In the genomic region with DNA sequence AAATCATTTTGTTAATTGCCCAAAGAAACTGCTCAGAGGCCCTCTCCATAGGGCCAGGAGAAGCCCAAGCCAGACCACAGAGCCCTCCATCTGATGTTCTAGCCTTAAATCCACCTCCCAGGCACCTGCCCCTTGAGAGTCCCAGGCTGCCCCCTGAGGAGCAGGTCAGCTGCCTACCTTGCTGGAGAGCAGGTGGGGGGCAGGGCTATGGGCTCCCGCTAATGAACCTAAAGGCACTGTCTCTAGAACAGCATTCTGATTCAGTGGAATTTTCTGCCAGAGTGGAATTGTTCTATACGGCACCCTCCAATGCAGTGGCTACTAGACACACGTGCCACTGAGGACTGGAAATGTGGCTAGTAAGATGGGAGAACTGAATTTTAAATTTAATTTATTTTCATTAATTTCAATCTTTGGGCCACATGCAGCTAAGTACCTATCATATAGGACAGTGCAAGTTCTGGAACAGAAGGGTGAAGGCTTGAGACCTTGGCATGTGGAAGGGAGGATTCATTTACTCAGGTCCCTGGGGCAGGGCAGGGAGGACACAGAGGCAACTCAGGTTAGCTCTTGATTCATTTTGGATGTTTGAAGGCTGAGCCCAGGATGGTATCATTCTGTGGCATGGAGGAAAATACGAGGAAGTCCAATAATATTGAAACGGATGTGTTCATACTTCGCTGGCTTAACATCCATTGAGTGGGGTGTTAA, we compare ENCODE assay signal across 8 cellular contexts. TPM values are rescaled to one million over a fixed set of nuclear protein-coding genes. Genes with fewer than 3 reads are reported as not detected.
DNase-seq lines count a peak whose midpoint lies in the region; TF ChIP-seq lines count a peak whose summit lies in the region.

No MANE protein-coding gene starts in this region.

- peaks cover 22% of the 10 kb centered on the region for H3K4me1 Mint-ChIP-seq in activated naive CD8-positive, alpha-beta T cell (ENCODE audit: low read depth)
- H3K4me1 Mint-ChIP-seq in activated naive CD8-positive, alpha-beta T cell treated with anti-CD3 and anti-CD28 coated beads for 36 hours = peaks cover 15% of the 10 kb centered on the region

- H3K36me3 ChIP-seq in muscle layer of colon (ENCODE audit: insufficient read depth, low read length) (peaks cover 90% of the 10 kb centered on the region), transverse colon (peaks cover 0 to 13% (median 6%) of the 10 kb centered on the region in 4 donors)

- no peaks in the 10 kb centered on the region for H3K27me3 ChIP-seq in dorsolateral prefrontal cortex
- H3K27me3 ChIP-seq in muscle layer of colon (ENCODE audit: control insufficient read depth in 1 of 2, insufficient read depth in 2 of 2, low read length in 2 of 2) = no peaks in the 10 kb centered on the region
- H3K27me3 ChIP-seq in transverse colon = no peaks in the 10 kb centered on the region

- DNase-seq in activated naive CD8-positive, alpha-beta T cell treated with anti-CD3 and anti-CD28 coated beads for 36 hours = no peak
- DNase-seq in dorsolateral prefrontal cortex (peak in 3 of 10 donors; percentile 2 to 18 (median 8)), transverse colon (no peak), erythroblast (lab: John Stamatoyannopoulos, UW) (no peak)
- DNase-seq in stimulated activated naive CD4-positive, alpha-beta T cell (lab: John Stamatoyannopoulos, UW) = no peak
- no peak for DNase-seq in effector CD8-positive, alpha-beta T cell (lab: John Stamatoyannopoulos, UW)

- peak overlapping the region; percentile 72 for H3K4me3 Mint-ChIP-seq in activated naive CD8-positive, alpha-beta T cell
- H3K4me3 Mint-ChIP-seq in activated naive CD8-positive, alpha-beta T cell treated with anti-CD3 and anti-CD28 coated beads for 36 hours = no peak overlapping the region

- H3K9me3 ChIP-seq in muscle layer of colon (ENCODE audit: low read length) (no peaks in the 10 kb centered on the region), transverse colon (no peaks in the 10 kb centered on the region)

- H3K4me1 ChIP-seq in muscle layer of colon (ENCODE audit: insufficient read depth, low read length) = peaks cover 90% of the 10 kb centered on the region
- peaks cover 33 to 71% (median 45%) of the 10 kb centered on the region in 4 donors for H3K4me1 ChIP-seq in transverse colon

- TF ChIP-seq CTCF in dorsolateral prefrontal cortex (IDR thresholded peaks at IDR 0.05 in 54 of 56, conservative IDR thresholded peaks at IDR 0.05 in 2 of 56; ENCODE audit: low read depth in 1 of 56, partially characterized antibody in 56 of 56) = no peak
- TF ChIP-seq CTCF in transverse colon (IDR thresholded peaks at IDR 0.05) = no peak

- H3K9me3 Mint-ChIP-seq in activated naive CD8-positive, alpha-beta T cell (ENCODE audit: low read depth) = no peaks in the 10 kb centered on the region
- H3K9me3 Mint-ChIP-seq in activated naive CD8-positive, alpha-beta T cell treated with anti-CD3 and anti-CD28 coated beads for 36 hours = no peaks in the 10 kb centered on the region

- peaks cover 3% of the 10 kb centered on the region for H3K27me3 Mint-ChIP-seq in activated naive CD8-positive, alpha-beta T cell
- H3K27me3 Mint-ChIP-seq in activated naive CD8-positive, alpha-beta T cell treated with anti-CD3 and anti-CD28 coated beads for 36 hours = peaks cover 10% of the 10 kb centered on the region

- H3K36me3 Mint-ChIP-seq in activated naive CD8-positive, alpha-beta T cell = no peaks in the 10 kb centered on the region
- no peaks in the 10 kb centered on the region for H3K36me3 Mint-ChIP-seq in activated naive CD8-positive, alpha-beta T cell treated with anti-CD3 and anti-CD28 coated beads for 36 hours

- no peak overlapping the region for H3K9ac ChIP-seq in muscle layer of colon (ENCODE audit: low read length)

- no peak for TF ChIP-seq POLR2A in transverse colon (IDR thresholded peaks at IDR 0.05)
- TF ChIP-seq POLR2A in erythroblast (IDR thresholded peaks at IDR 0.05; ENCODE audit: low read length) = no peak

- H3K4me3 ChIP-seq in dorsolateral prefrontal cortex (peak overlapping the region in 5 of 59 donors; percentile 50 to 60 (median 58)), muscle layer of colon (ENCODE audit: low read depth in 1 of 2, low read length in 2 of 2) (no peak overlapping the region), transverse colon (no peak overlapping the region)

- no peak for TF ChIP-seq EP300 in transverse colon (IDR thresholded peaks at IDR 0.05; ENCODE audit: low read depth)

- H3K27ac Mint-ChIP-seq in activated naive CD8-positive, alpha-beta T cell = no peak overlapping the region
- no peak overlapping the region for H3K27ac Mint-ChIP-seq in activated naive CD8-positive, alpha-beta T cell treated with anti-CD3 and anti-CD28 coated beads for 36 hours

- H3K27ac ChIP-seq in dorsolateral prefrontal cortex (peak overlapping the region; percentile 80 to 100 (median 100)), muscle layer of colon (ENCODE audit: low read depth, low read length) (peak overlapping the region; percentile 88), transverse colon (peak overlapping the region; percentile 76 to 99 (median 96))

- WGBS in transverse colon (ENCODE audit: low coverage in 1 of 2), 2 donors = 85% methylated on average over 6 of the region's 6 CpGs; no CpG with 5 or more reads in 1 of the 2 donors

- in situ Hi-C loops in transverse colon (cut with MboI; ENCODE audit: low pct_ligation_motif_present in 1 of 4, low pct_unique_long_range_greater_than_20kb in 1 of 4, low sequenced_read_pairs in 3 of 4) = loop anchor here in 1 of 4 donors (10.0 kb wide), 1 partner anchor 48 kb away; no protein-coding TSS in a partner anchor

- intact Hi-C loops in dorsolateral prefrontal cortex (cut with DNase I) = no loop called here
- intact Hi-C loops in transverse colon (cut with DNase I; ENCODE audit: low total_unique reads) = no loop called here

RNA-seq across cellular contexts. Expression of a gene that starts 11.4 kb away (rescaled TPM):
- total RNA-seq in activated naive CD8-positive, alpha-beta T cell treated with anti-CD3 and anti-CD28 coated beads for 36 hours = not detected
- 100 to 1,000 TPM in 24 of 120 experiments, 10 to 100 TPM in 96; 43.1 to 220 (median 75.3) TPM for total RNA-seq in dorsolateral prefrontal cortex
- total RNA-seq in transverse colon = 10 to 100 TPM; 14.5 to 50.9 (median 23.8) TPM

Comparison
In these comparisons a context has a peak if more than half of its experiments do, and no peak if none do; other contexts are left out.
1. RNA of a gene that starts 11.4 kb away (total RNA-seq): 43.1 to 220 TPM in dorsolateral prefrontal cortex and 14.5 to 50.9 TPM in transverse colon; not detected in activated naive CD8-positive, alpha-beta T cell treated with anti-CD3 and anti-CD28 coated beads for 36 hours; every median in the first group is over 10 times any median in the second.
2. Peak in every context shown above with its lines, with median percentiles within 50 percentile points of each other: H3K27ac ChIP-seq.